In genomic region chrX:146224442-146224841, GRCh38 we compare ENCODE assay signal across 1 cellular context.
TF ChIP-seq lines count a peak whose summit lies in the region.

No MANE protein-coding gene starts in this region.

TF ChIP-seq in IMR-90, 13 proteins besides CTCF, POLR2A, EP300 and RAD21 (continued from another document):
- TF ChIP-seq USF2 (IDR thresholded peaks at IDR 0.05; ENCODE audit: low read depth, low read length) (no peak), MAFK (IDR thresholded peaks at IDR 0.05; ENCODE audit: low read depth, low read length) (no peak), MAZ (IDR thresholded peaks at IDR 0.05; ENCODE audit: borderline replicate concordance, low read depth, low read length) (no peak), SMC3 (IDR thresholded peaks at IDR 0.05; ENCODE audit: low read depth, low read length) (no peak), RFX5 (IDR thresholded peaks at IDR 0.05; ENCODE audit: low read depth, low read length) (no peak), ELK1 (IDR thresholded peaks at IDR 0.05; ENCODE audit: borderline replicate concordance, low read depth, low read length) (no peak), MXI1 (IDR thresholded peaks at IDR 0.05; ENCODE audit: borderline replicate concordance, low read depth, low read length) (no peak), CHD1 (IDR thresholded peaks at IDR 0.05; ENCODE audit: low read depth, low read length) (no peak), CEBPB (IDR thresholded peaks at IDR 0.05; ENCODE audit: low read depth, low read length) (no peak)
